Comparison of ENCODE assay signal across 23 cellular contexts in the genomic region with DNA sequence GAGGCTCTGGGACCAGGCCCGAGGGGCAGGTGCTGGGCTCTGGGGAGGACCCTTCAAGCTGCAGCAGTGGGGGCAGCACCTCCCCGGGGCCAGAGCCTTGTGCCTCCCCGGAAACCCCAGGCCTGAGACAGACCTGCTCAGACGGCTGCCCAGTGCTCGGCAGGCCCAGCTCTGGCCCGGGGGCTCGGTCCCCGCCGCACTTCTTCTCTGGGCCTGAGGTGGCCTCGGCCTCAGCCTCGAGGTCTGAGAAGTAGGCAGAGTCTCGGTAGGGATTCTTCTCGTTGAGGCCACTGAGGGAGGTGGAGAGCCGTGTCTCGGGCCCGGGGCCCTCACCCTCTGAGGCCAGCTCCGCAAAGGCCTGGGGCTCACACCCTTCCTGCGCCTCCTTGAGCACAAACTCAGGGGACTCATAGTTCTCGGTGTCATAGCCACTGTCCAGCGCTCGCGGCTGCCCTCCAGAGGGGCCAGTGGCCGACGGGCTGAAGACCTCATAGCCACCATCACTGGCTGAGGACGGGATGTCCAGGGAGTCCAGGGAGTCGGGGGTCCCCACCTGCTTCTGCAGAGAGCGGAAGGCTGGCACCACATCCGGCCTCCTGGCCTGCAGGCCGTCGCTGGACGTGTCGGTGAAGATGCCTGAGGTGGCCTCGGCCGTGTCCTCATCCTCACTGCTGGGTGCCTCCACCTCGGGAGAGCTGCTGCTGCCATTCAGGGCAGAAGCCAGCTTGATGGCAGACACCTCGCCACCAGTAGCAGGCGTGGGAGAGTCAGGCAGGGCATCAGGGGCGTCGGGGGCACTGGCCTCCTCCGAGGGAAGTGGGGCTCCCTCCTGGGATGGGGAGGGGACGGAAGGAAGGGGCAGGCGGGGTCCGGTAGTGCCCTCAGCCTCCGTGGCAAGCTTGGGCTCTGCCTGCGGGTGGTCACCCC. TPM values are rescaled to one million over a fixed set of nuclear protein-coding genes. Genes with fewer than 3 reads are reported as not detected.
DNase-seq lines count a peak whose midpoint lies in the region; ATAC-seq and TF ChIP-seq lines count a peak whose summit lies in the region.
"Had no signal": no experiment of that assay in that cellular context is flagged by ENCODE, and none has a peak within 500 bp of the region (broad histone marks: within the 10 kb centered on the region; RNA-seq: fewer than 3 reads in every experiment).

No MANE protein-coding gene starts in this region.

- WGBS in mesodermal cell (ENCODE audit: insufficient coverage in 2 of 2), 2 experiments: 87 to 91% methylated on average over 40 to 44 of the region's 45 CpGs

- H3K9me3 ChIP-seq in mesodermal cell (ENCODE audit: control insufficient read depth, low read length): no peaks in the 10 kb centered on the region
- H3K9me3 ChIP-seq: colonic mucosa had no signal

- TF ChIP-seq CTCF in 22Rv1 (IDR thresholded peaks at IDR 0.05): no peak
- no peak for TF ChIP-seq CTCF in VCaP (conservative IDR thresholded peaks at IDR 0.05)

- H3K36me3 ChIP-seq in H7 (replicated peaks; ENCODE audit: control insufficient read depth, insufficient read depth, low read length): no peaks in the 10 kb centered on the region
- H3K36me3 ChIP-seq in mesodermal cell (ENCODE audit: control insufficient read depth, insufficient read depth, low read length): no peaks in the 10 kb centered on the region
- H3K36me3 ChIP-seq: colonic mucosa had no signal

- no peak overlapping the region for H3K4me3 ChIP-seq in H7 (ENCODE audit: insufficient read depth, low read depth, low read length)
- H3K4me3 ChIP-seq in mesodermal cell (ENCODE audit: extremely low read depth, insufficient read depth, low read length, poor library complexity, severe bottlenecking): no peak overlapping the region
- H3K4me3 ChIP-seq: colonic mucosa had no signal

- H3K27ac ChIP-seq in 22Rv1 (peak overlapping the region; percentile 66), VCaP (peak overlapping the region; percentile 80), mesodermal cell (ENCODE audit: low read depth, low read length, severe bottlenecking) (peak overlapping the region; percentile 16)
- H3K27ac ChIP-seq: colonic mucosa had no signal

- H3K4me1 ChIP-seq in mesodermal cell (ENCODE audit: control insufficient read depth, insufficient read depth, low read length, poor library complexity, severe bottlenecking): peaks cover 3% of the 10 kb centered on the region
- H3K4me1 ChIP-seq: colonic mucosa had no signal

- ATAC-seq in HG03442 (IDR thresholded peaks at IDR 0.05; ENCODE audit: unreplicated experiment): no peak
- ATAC-seq in stimulated activated naive CD8-positive, alpha-beta T cell treated with anti-CD3 and anti-CD28 coated beads, Interleukin-15, Interleukin-2, amounts not matched to agents 100 U/mL and 50 U/mL, for 24 hours: no peak

- H3K27me3 ChIP-seq in H7 (ENCODE audit: control insufficient read depth, insufficient read depth, low read length): no peaks in the 10 kb centered on the region
- H3K27me3 ChIP-seq: colonic mucosa had no signal

- DNase-seq in H7: peak; percentile 84
- DNase-seq in HCEC 1CT: no peak
- DNase-seq in stimulated activated naive CD8-positive, alpha-beta T cell treated with anti-CD3 and anti-CD28 coated beads, Interleukin-15, Interleukin-2, amounts not matched to agents 100 U/mL and 50 U/mL, for 24 hours: no peak
- DNase-seq in NCI-H1694 treated with DMSO at 0.1 percent for 48 hours (lab: John Stamatoyannopoulos, UW): no peak
- DNase-seq: activated CD4-positive, alpha-beta memory T cell treated with anti-CD3 and anti-CD28 coated beads for 36 hours; activated CD4-positive, CD25-positive, alpha-beta regulatory T cell; activated effector memory CD4-positive, alpha-beta T cell treated with anti-CD3 and anti-CD28 coated beads, Interleukin-2, amount 50 U/mL, for 16 hours; CD4-positive, CD25-positive, alpha-beta regulatory T cell; colonic mucosa; NCI-H1436; NCI-H526; stimulated activated CD4-positive, alpha-beta T cell treated with anti-CD3 and anti-CD28 coated beads, Interleukin-12 subunit alpha, Interleukin-12 subunit beta, amount 100 ng/mL, for 4 hours; T1000 had no signal

RNA-seq across cellular contexts. Expression of a gene that starts 44.3 kb away (rescaled TPM):
- total RNA-seq in H7 (2014; rRNA removed; shearing (Covaris generic)): not detected in 2 replicates
- polyA plus RNA-seq in mesodermal cell (2013, experiment 1 of 2): not detected
- polyA plus RNA-seq in mesodermal cell (2013, experiment 2 of 2): not detected
- total RNA-seq: activated CD4-positive, alpha-beta memory T cell treated with anti-CD3 and anti-CD28 coated beads for 36 hours; CD4-positive, CD25-positive, alpha-beta regulatory T cell; colonic mucosa; glomerular endothelial cell; kidney epithelial cell; lung microvascular endothelial cell; osteocyte; ureter had no signal
- polyA plus RNA-seq: adipose tissue; CD4-positive, CD25-positive, alpha-beta regulatory T cell had no signal

RNA-seq across cellular contexts. Expression of a gene that starts 45.1 kb away (rescaled TPM):
- total RNA-seq in H7 (2014; rRNA removed; shearing (Covaris generic)): 1.5 and 2.0 TPM in 2 replicates
- polyA plus RNA-seq in mesodermal cell (2013, experiment 1 of 2): 1.7 TPM
- polyA plus RNA-seq in mesodermal cell (2013, experiment 2 of 2): 0.40 TPM
- total RNA-seq: CD4-positive, CD25-positive, alpha-beta regulatory T cell; osteocyte had no signal

Comparison
In these comparisons a context has a peak if more than half of its experiments do, and no peak if none do; other contexts are left out.
1. H3K27ac ChIP-seq: peak in every context shown above with its lines; median percentile 80 in VCaP; 66 in 22Rv1; 16 in mesodermal cell.